In the genomic region with DNA sequence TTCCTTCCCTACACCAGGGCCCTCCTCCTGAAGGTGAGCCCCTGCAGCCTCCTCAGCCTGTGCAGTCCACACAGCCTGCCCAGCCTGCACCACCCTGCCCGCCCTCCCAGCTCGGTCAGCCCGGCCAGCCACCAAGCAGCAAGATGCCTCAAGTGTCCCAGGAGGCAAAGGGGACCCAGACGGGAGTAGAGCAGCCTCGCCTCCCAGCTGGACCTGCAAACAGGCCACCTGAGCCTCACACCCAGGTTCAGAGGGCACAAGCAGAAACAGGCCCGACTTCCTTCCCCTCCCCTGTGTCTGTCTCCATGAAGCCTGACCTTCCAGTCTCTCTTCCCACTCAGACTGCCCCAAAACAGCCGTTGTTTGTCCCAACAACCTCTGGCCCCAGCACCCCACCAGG, we compare ENCODE assay signal across 12 cellular contexts. TPM values are rescaled to one million over a fixed set of nuclear protein-coding genes. Genes with fewer than 3 reads are reported as not detected.
DNase-seq lines count a peak whose midpoint lies in the region; ATAC-seq and TF ChIP-seq lines count a peak whose summit lies in the region.
"Had no signal": no experiment of that assay in that cellular context is flagged by ENCODE, and none has a peak within 500 bp of the region (broad histone marks: within the 10 kb centered on the region; RNA-seq: fewer than 3 reads in every experiment).

No MANE protein-coding gene starts in this region.

- H3K4me2 ChIP-seq in OCI-LY1 (ENCODE audit: low read length) = no peak overlapping the region

- H3K9ac ChIP-seq in OCI-LY1 (ENCODE audit: low read length) = no peak overlapping the region

- intact Hi-C loops in CD14-positive monocyte (cut with micrococcal nuclease) = loop anchor here (5.0 kb wide), 2 partner anchors 40 to 55 kb away; a partner anchor contains a TSS
- intact Hi-C loops in dorsolateral prefrontal cortex (cut with DNase I) = loop anchor here in 1 of 2 donors (5.0 kb wide), 1 partner anchor 45 kb away; no protein-coding TSS in a partner anchor

- H3K4me3 ChIP-seq in OCI-LY1 (ENCODE audit: low read depth, low read length, poor library complexity, severe bottlenecking) = no peak overlapping the region
- H3K4me3 ChIP-seq in dorsolateral prefrontal cortex = no peak overlapping the region
- H3K4me3 ChIP-seq in effector memory CD4-positive, alpha-beta T cell (ENCODE audit: insufficient read depth, low read depth, low read length, poor library complexity, severe bottlenecking) = no peak overlapping the region
- H3K4me3 ChIP-seq: SJCRH30 had no signal

- no peaks in the 10 kb centered on the region for H3K9me2 ChIP-seq in OCI-LY1 (ENCODE audit: low read depth, low read length)

- H3K27me3 ChIP-seq in OCI-LY1 (ENCODE audit: insufficient read depth, low read length) (no peaks in the 10 kb centered on the region), dorsolateral prefrontal cortex (no peaks in the 10 kb centered on the region)
- no peaks in the 10 kb centered on the region for H3K27me3 ChIP-seq in effector memory CD4-positive, alpha-beta T cell (replicated peaks; ENCODE audit: control insufficient read depth, insufficient read depth, low read length, poor library complexity, severe bottlenecking)
- H3K27me3 ChIP-seq: SJCRH30 had no signal

- no peaks in the 10 kb centered on the region for H4K20me1 ChIP-seq in OCI-LY1 (ENCODE audit: insufficient read depth, low read length)

- H3K27me3 Mint-ChIP-seq in CD14-positive monocyte (ENCODE audit: low read depth in 3 of 3) = peaks cover 0 to 4% (median 1%) of the 10 kb centered on the region in 3 donors
- H3K27me3 Mint-ChIP-seq in neural crest cell (ENCODE audit: low read depth) = no peaks in the 10 kb centered on the region

- no peak for DNase-seq in CD14-positive monocyte (ENCODE audit: low spot score)
- DNase-seq in dorsolateral prefrontal cortex = no peak
- no peak for DNase-seq in neural crest cell (ENCODE audit: low read depth, low spot score)
- DNase-seq in effector memory CD4-positive, alpha-beta T cell = no peak
- DNase-seq in DMS 273 treated with DMSO at 0.1 percent for 48 hours (lab: John Stamatoyannopoulos, UW) = no peak
- DNase-seq: COR-L47, Karpas-422, NCI-H446 had no signal

- no peak for ATAC-seq in HG03025 (IDR thresholded peaks at IDR 0.05; ENCODE audit: low FRiP score, unreplicated experiment)
- no peak for ATAC-seq in GM18511 (IDR thresholded peaks at IDR 0.05; ENCODE audit: unreplicated experiment)

- H3K9me3 Mint-ChIP-seq in CD14-positive monocyte = no peaks in the 10 kb centered on the region
- no peaks in the 10 kb centered on the region for H3K9me3 Mint-ChIP-seq in neural crest cell

- no peaks in the 10 kb centered on the region for H3K9me3 ChIP-seq in OCI-LY1 (ENCODE audit: low read length)
- H3K9me3 ChIP-seq in effector memory CD4-positive, alpha-beta T cell (ENCODE audit: control insufficient read depth, low read length) = no peaks in the 10 kb centered on the region
- H3K9me3 ChIP-seq: SJCRH30 had no signal

- peak overlapping the region; percentile 60 for H3K27ac ChIP-seq in OCI-LY1 (ENCODE audit: low read depth, low read length, poor library complexity, severe bottlenecking)
- peak overlapping the region in 58 of 59 donors; percentile 31 to 90 (median 77) for H3K27ac ChIP-seq in dorsolateral prefrontal cortex
- H3K27ac ChIP-seq in effector memory CD4-positive, alpha-beta T cell (ENCODE audit: insufficient read depth, low read length, poor library complexity, severe bottlenecking) = no peak overlapping the region
- H3K27ac ChIP-seq: SJCRH30 had no signal

- TF ChIP-seq CTCF in CD14-positive monocyte (IDR thresholded peaks at IDR 0.05) = no peak
- no peak for TF ChIP-seq CTCF in OCI-LY1 (IDR thresholded peaks at IDR 0.05; ENCODE audit: low read length)
- no peak for TF ChIP-seq CTCF in dorsolateral prefrontal cortex (IDR thresholded peaks at IDR 0.05 in 54 of 56, conservative IDR thresholded peaks at IDR 0.05 in 2 of 56; ENCODE audit: low read depth in 1 of 56, partially characterized antibody in 56 of 56)
- TF ChIP-seq CTCF in neural crest cell (conservative IDR thresholded peaks at IDR 0.05) = no peak

- peaks cover 97% of the 10 kb centered on the region for H3K36me3 ChIP-seq in OCI-LY1 (ENCODE audit: insufficient read depth, low read length)
- H3K36me3 ChIP-seq in effector memory CD4-positive, alpha-beta T cell (ENCODE audit: control insufficient read depth, insufficient read depth, low read length) = peaks cover 92% of the 10 kb centered on the region

- H3K4me3 Mint-ChIP-seq in CD14-positive monocyte (no peak overlapping the region), neural crest cell (peak overlapping the region; percentile 23)

- peaks cover 87 to 100% of the 10 kb centered on the region in 2 donors for H3K36me3 Mint-ChIP-seq in CD14-positive monocyte
- peaks cover 28% of the 10 kb centered on the region for H3K36me3 Mint-ChIP-seq in neural crest cell (ENCODE audit: low read depth)

- peaks cover 4% of the 10 kb centered on the region for H3K4me1 Mint-ChIP-seq in CD14-positive monocyte
- H3K4me1 Mint-ChIP-seq in neural crest cell = peaks cover 4% of the 10 kb centered on the region

- H3K27ac Mint-ChIP-seq in CD14-positive monocyte = peak overlapping the region; percentile 46 to 94 (median 87)
- H3K27ac Mint-ChIP-seq in neural crest cell (ENCODE audit: unreplicated experiment) = no peak overlapping the region

- no peaks in the 10 kb centered on the region for H3K79me2 ChIP-seq in OCI-LY1 (ENCODE audit: insufficient read depth, low read length)

- no peak overlapping the region for H2AFZ ChIP-seq in OCI-LY1 (ENCODE audit: low read length)

- H3K4me1 ChIP-seq in OCI-LY1 (ENCODE audit: insufficient read depth, low read length, severe bottlenecking) = peaks cover 9% of the 10 kb centered on the region
- no peaks in the 10 kb centered on the region for H3K4me1 ChIP-seq in effector memory CD4-positive, alpha-beta T cell (ENCODE audit: control insufficient read depth, insufficient read depth, low read length, poor library complexity, severe bottlenecking)
- H3K4me1 ChIP-seq: SJCRH30 had no signal

- H3F3A ChIP-seq in OCI-LY1 (ENCODE audit: insufficient read depth, low read length) = no peaks in the 10 kb centered on the region

RNA-seq across cellular contexts. Expression of a gene that starts 38.8 kb away (rescaled TPM):
- 1 to 10 TPM; 2.8 to 7.6 TPM for polyA plus RNA-seq in CD14-positive monocyte
- total RNA-seq in dorsolateral prefrontal cortex (10 to 100 TPM; 29.3 to 71.4 (median 45.9) TPM), neural crest cell (46.1 and 51.5 TPM in 2 replicates)
